In genomic region chr7:125136755-125137547, GRCh38 we compare ENCODE assay signal across 1 cellular context.
TF ChIP-seq lines count a peak whose summit lies in the region.

No MANE protein-coding gene starts in this region.

TF ChIP-seq in GM12878, 131 proteins besides CTCF, POLR2A, EP300 and RAD21 (continued from another document):
- no peak for TF ChIP-seq FOXK2 (IDR thresholded peaks at IDR 0.05)
- no peak for TF ChIP-seq SMARCA5 (IDR thresholded peaks at IDR 0.05)
- no peak for TF ChIP-seq ELK1 (IDR thresholded peaks at IDR 0.05; ENCODE audit: low read depth, low read length)
- TF ChIP-seq, protein P1, sequence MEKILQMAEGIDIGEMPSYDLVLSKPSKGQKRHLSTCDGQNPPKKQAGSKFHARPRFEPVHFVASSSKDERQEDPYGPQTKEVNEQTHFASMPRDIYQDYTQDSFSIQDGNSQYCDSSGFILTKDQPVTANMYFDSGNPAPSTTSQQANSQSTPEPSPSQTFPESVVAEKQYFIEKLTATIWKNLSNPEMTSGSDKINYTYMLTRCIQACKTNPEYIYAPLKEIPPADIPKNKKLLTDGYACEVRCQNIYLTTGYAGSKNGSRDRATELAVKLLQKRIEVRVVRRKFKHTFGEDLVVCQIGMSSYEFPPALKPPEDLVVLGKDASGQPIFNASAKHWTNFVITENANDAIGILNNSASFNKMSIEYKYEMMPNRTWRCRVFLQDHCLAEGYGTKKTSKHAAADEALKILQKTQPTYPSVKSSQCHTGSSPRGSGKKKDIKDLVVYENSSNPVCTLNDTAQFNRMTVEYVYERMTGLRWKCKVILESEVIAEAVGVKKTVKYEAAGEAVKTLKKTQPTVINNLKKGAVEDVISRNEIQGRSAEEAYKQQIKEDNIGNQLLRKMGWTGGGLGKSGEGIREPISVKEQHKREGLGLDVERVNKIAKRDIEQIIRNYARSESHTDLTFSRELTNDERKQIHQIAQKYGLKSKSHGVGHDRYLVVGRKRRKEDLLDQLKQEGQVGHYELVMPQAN (conservative IDR thresholded peaks at IDR 0.05) = no peak
- TF ChIP-seq SMAD5 (IDR thresholded peaks at IDR 0.05; ENCODE audit: low read depth) = no peak
TF ChIP-seq in GM12878: peak in this region for 0.
